ENCODE assay signal across 10 cellular contexts in the genomic region with DNA sequence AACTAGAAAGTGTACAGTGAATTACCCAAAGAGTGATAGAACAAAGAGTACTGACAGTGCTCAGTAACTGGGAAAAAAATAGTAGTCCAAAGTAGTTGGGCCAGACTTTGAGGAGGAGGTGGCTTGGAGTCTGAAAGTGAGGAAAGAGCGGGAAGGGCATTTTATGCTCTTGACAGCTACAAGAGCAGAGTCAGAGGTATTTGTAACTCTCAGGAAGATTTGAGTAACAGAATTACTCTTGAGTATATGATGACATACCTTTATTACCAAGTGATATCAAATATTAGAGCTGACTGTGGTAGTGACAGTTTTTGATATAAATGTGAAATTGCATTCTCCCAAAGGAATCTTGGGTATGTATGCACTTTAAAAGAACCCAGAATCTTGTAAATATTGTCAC. TPM values are rescaled to one million over a fixed set of nuclear protein-coding genes. Genes with fewer than 3 reads are reported as not detected.
DNase-seq lines count a peak whose midpoint lies in the region; ATAC-seq, FAIRE-seq and TF ChIP-seq lines count a peak whose summit lies in the region.
"Had no signal": no experiment of that assay in that cellular context is flagged by ENCODE, and none has a peak within 500 bp of the region (broad histone marks: within the 10 kb centered on the region; RNA-seq: fewer than 3 reads in every experiment).

No MANE protein-coding gene starts in this region.

- no peak overlapping the region for H3K27ac ChIP-seq in HUES6 (ENCODE audit: low read depth, low read length)

- H3K4me3 ChIP-seq in BJ (ENCODE audit: low read depth, low read length) (peak overlapping the region; percentile 66), HUES6 (ENCODE audit: low read depth, low read length) (peak overlapping the region; percentile 100), H7 (ENCODE audit: insufficient read depth, low read depth, low read length) (no peak overlapping the region)

- no peak for DNase-seq in BJ (ENCODE audit: low read depth)
- DNase-seq in naive B cell: no peak
- no peak for DNase-seq in D721Med (ENCODE audit: insufficient read length, low spot score)
- DNase-seq in glomerular visceral epithelial cell (ENCODE audit: extremely low spot score): no peak
- no peak for DNase-seq in H7
- DNase-seq: stimulated activated CD4-positive, alpha-beta T cell treated with anti-CD3 and anti-CD28 coated beads, Interleukin-4, amount 100 ng/mL, for 24 hours had no signal

- POLR2A ChIA-PET in BJ (lab: Charles Lee): no interaction called here

- no peak for FAIRE-seq in D721Med (lab: Jason Lieb, UNC)

- TF ChIP-seq CTCF in BJ (IDR thresholded peaks at IDR 0.05; ENCODE audit: insufficient read depth, low read depth, low read length): no peak
- no peak for TF ChIP-seq CTCF in brain (conservative IDR thresholded peaks at IDR 0.05)
- TF ChIP-seq CTCF in D721Med (IDR thresholded peaks at IDR 0.05; ENCODE audit: insufficient read depth, missing control alignments): no peak

- H3K9ac ChIP-seq in HUES6 (ENCODE audit: low read length): no peak overlapping the region

- H3K27ac Mint-ChIP-seq in brain (peak overlapping the region; percentile 25 to 100 (median 99)), naive B cell (peak overlapping the region in 4 of 6 donors; percentile 8 to 99 (median 52))

- no peaks in the 10 kb centered on the region for H3K9me3 Mint-ChIP-seq in brain
- H3K9me3 Mint-ChIP-seq in naive B cell: no peaks in the 10 kb centered on the region

- no peaks in the 10 kb centered on the region for H3K9me3 ChIP-seq in HUES6 (ENCODE audit: control insufficient read depth, insufficient read depth, low read depth, low read length)

- H3K27me3 Mint-ChIP-seq in brain (peaks cover 13% of the 10 kb centered on the region), naive B cell (no peaks in the 10 kb centered on the region)

- CTCF ChIA-PET in BJ (lab: Yijun Ruan, JAX): interaction anchor here (0.8 to 1.0 kb wide), 3 partner anchors 9 to 13 kb away, joined by 3 to 4 read pairs (median 3); no protein-coding TSS in a partner anchor

- H3K36me3 Mint-ChIP-seq in brain (peaks cover 8% of the 10 kb centered on the region), naive B cell (peaks cover 0 to 8% of the 10 kb centered on the region in 2 donors)

- peaks cover 37% of the 10 kb centered on the region for H3K4me1 ChIP-seq in HUES6 (ENCODE audit: control insufficient read depth, insufficient read depth, low read length)

- no peaks in the 10 kb centered on the region for H3K27me3 ChIP-seq in BJ (ENCODE audit: control insufficient read depth, insufficient read depth, low read length)
- H3K27me3 ChIP-seq in HUES6 (ENCODE audit: control insufficient read depth, insufficient read depth, low read length): no peaks in the 10 kb centered on the region
- no peaks in the 10 kb centered on the region for H3K27me3 ChIP-seq in H7 (ENCODE audit: control insufficient read depth, insufficient read depth, low read length)

- ATAC-seq in naive B cell (ENCODE audit: low read depth in 2 of 2) (no peak), GM21367 (IDR thresholded peaks at IDR 0.05; ENCODE audit: unreplicated experiment) (no peak)
- ATAC-seq: esophagus mucosa had no signal

- H3K4me3 Mint-ChIP-seq in brain (peak overlapping the region; percentile 96 to 100 (median 99)), naive B cell (peak overlapping the region in 7 of 8 donors; percentile 64 to 99 (median 94))

- H3K36me3 ChIP-seq in BJ (ENCODE audit: control insufficient read depth, insufficient read depth, low read length) (no peaks in the 10 kb centered on the region), HUES6 (ENCODE audit: control insufficient read depth, insufficient read depth, low read length) (no peaks in the 10 kb centered on the region; the same call in 1 of the 2 replicates), H7 (replicated peaks; ENCODE audit: control insufficient read depth, insufficient read depth, low read length) (no peaks in the 10 kb centered on the region)

- peaks cover 71% of the 10 kb centered on the region for H3K4me1 Mint-ChIP-seq in brain
- peaks cover 35 to 65% (median 54%) of the 10 kb centered on the region in 3 donors for H3K4me1 Mint-ChIP-seq in naive B cell

RNA-seq across cellular contexts. Expression of a gene that starts 2.2 kb away (rescaled TPM):
- polyA plus RNA-seq in BJ (2011; rRNA removed) (25.5 and 40.5 TPM in 2 replicates), brain (ENCODE audit: insufficient read depth, low read depth, low replicate concordance) (20.3 TPM), naive B cell (ENCODE audit: low read depth in 6 of 6) (10 to 100 TPM; 14.5 to 33.2 (median 28.0) TPM)
- 24.3 and 27.5 TPM in 2 replicates for polyA minus RNA-seq in BJ (2011; rRNA and poly(A)+ RNA removed)
- total RNA-seq in H7 (2014; rRNA removed; shearing (Covaris generic)): 32.0 and 34.0 TPM in 2 replicates
